Comparison of ENCODE assay signal across 15 cellular contexts in genomic region chr1:54768093-54768492, GRCh38. TPM values are rescaled to one million over a fixed set of nuclear protein-coding genes. Genes with fewer than 3 reads are reported as not detected.
A peak's percentile ranks its signal among the peaks of the same experiment; 100 is the strongest.
DNase-seq lines count a peak whose midpoint lies in the region; ATAC-seq and TF ChIP-seq lines count a peak whose summit lies in the region.
"Had no signal": no experiment of that assay in that cellular context is flagged by ENCODE, and none has a peak within 500 bp of the region (broad histone marks: within the 10 kb centered on the region; RNA-seq: fewer than 3 reads in every experiment).

No MANE protein-coding gene starts in this region.

- H3K4me1 ChIP-seq in A673 (ENCODE audit: insufficient read depth, low read length, poor library complexity, severe bottlenecking) (peaks cover 12% of the 10 kb centered on the region), OCI-LY3 (ENCODE audit: low read length) (peaks cover 20% of the 10 kb centered on the region)

- intact Hi-C loops in A673 (cut with micrococcal nuclease; ENCODE audit: unreplicated experiment), result no loop called here

- H3K27ac ChIP-seq in A673 (ENCODE audit: low read depth, low read length, poor library complexity, severe bottlenecking) (no peak overlapping the region), OCI-LY3 (ENCODE audit: low read length) (no peak overlapping the region)
- H3K27ac ChIP-seq: coronary artery, heart left ventricle, Peyer's patch, VCaP had no signal

- no peak overlapping the region for H3K9ac ChIP-seq in OCI-LY3 (ENCODE audit: low read length)

- POLR2A ChIA-PET in A673 (lab: Charles Lee; ENCODE audit: low non-redundant PET), result no interaction called here

- CTCF ChIA-PET in A673 (lab: Charles Lee), result no interaction called here

- H4K20me1 ChIP-seq in OCI-LY3 (ENCODE audit: insufficient read depth, low read length), result no peaks in the 10 kb centered on the region

- H2AFZ ChIP-seq in OCI-LY3 (ENCODE audit: low read depth, low read length), result no peak overlapping the region

- H3K27me3 ChIP-seq in A673 (replicated peaks; ENCODE audit: insufficient read depth, low read depth, low read length, poor library complexity), result no peaks in the 10 kb centered on the region
- no peaks in the 10 kb centered on the region for H3K27me3 ChIP-seq in OCI-LY3 (ENCODE audit: low read depth, low read length)
- H3K27me3 ChIP-seq: heart left ventricle, Peyer's patch had no signal

- ATAC-seq in HG02798 (IDR thresholded peaks at IDR 0.05; ENCODE audit: poor library complexity, unreplicated experiment), result no peak
- ATAC-seq: heart left ventricle had no signal

- peaks cover 10% of the 10 kb centered on the region for H3K79me2 ChIP-seq in OCI-LY3 (ENCODE audit: low read length)

- H3K4me2 ChIP-seq in OCI-LY3 (ENCODE audit: low read length), result no peak overlapping the region

- H3K36me3 ChIP-seq in A673 (ENCODE audit: insufficient read depth, low read length, poor library complexity, severe bottlenecking) (no peaks in the 10 kb centered on the region), OCI-LY3 (replicated peaks; ENCODE audit: low read depth, low read length) (no peaks in the 10 kb centered on the region)
- H3K36me3 ChIP-seq: heart left ventricle, Peyer's patch had no signal

- no TSS peak for BruUV-seq in A673 (replicated peaks; lab: Mats Ljungman, UMichigan)

- H3K9me3 ChIP-seq in A673 (ENCODE audit: low read depth, low read length, poor library complexity, severe bottlenecking) (no peaks in the 10 kb centered on the region), OCI-LY3 (ENCODE audit: insufficient read depth, low read length) (no peaks in the 10 kb centered on the region)
- H3K9me3 ChIP-seq: heart left ventricle, Peyer's patch had no signal

- TF ChIP-seq CTCF in A673 (conservative IDR thresholded peaks at IDR 0.05; ENCODE audit: low read depth, low read length) (peak; percentile 44), OCI-LY3 (IDR thresholded peaks at IDR 0.05; ENCODE audit: low read depth, low read length) (peak; percentile 17; the same call in 1 of the 2 replicates), fibroblast of pulmonary artery (IDR thresholded peaks at IDR 0.05; ENCODE audit: low read length, missing control alignments) (no peak)

- no peak overlapping the region for H3K4me3 ChIP-seq in A673 (ENCODE audit: low read depth, low read length, poor library complexity, severe bottlenecking)
- no peak overlapping the region for H3K4me3 ChIP-seq in OCI-LY3 (ENCODE audit: low read length)
- H3K4me3 ChIP-seq in fibroblast of pulmonary artery (replicated peaks; ENCODE audit: low read depth, low read length), result no peak overlapping the region
- H3K4me3 ChIP-seq: coronary artery, heart left ventricle, Peyer's patch had no signal

- peak; percentile 55 for DNase-seq in A673 (ENCODE audit: low spot score)
- peak; percentile 23 for DNase-seq in ELR (ENCODE audit: low read depth)
- DNase-seq in fibroblast of pulmonary artery (ENCODE audit: low read depth), result peak; percentile 12
- DNase-seq in NCI-H2081 (lab: John Stamatoyannopoulos, UW), result no peak
- no peak for DNase-seq in islet precursor cell
- no peak for DNase-seq in AG20443 (ENCODE audit: low spot score)
- DNase-seq: CD8-positive, alpha-beta memory T cell; heart left ventricle; Peyer's patch; stimulated activated CD8-positive, alpha-beta memory T cell treated with anti-CD3 and anti-CD28 coated beads, Interleukin-4, amount 100 ng/mL, for 48 hours had no signal

RNA-seq across cellular contexts. Expression of gene PARS2, which starts 3.8 kb away (rescaled TPM):
- total RNA-seq in A673 (2021), result 6.9 and 7.0 TPM in 2 replicates

RNA-seq across cellular contexts. Expression of gene TTC22, which starts 33.0 kb away (rescaled TPM):
- total RNA-seq in A673 (2021), result not detected in 2 replicates
- total RNA-seq: skeletal muscle tissue had no signal

RNA-seq across cellular contexts. Expression of gene TTC4, which starts 52.4 kb away (rescaled TPM):
- total RNA-seq in A673 (2021), result 25.5 and 26.1 TPM in 2 replicates

Comparison
In these comparisons a context has a peak if more than half of its experiments do, and no peak if none do; other contexts are left out.
1. DNase-seq: peak in A673 (single experiment), ELR (single experiment) and fibroblast of pulmonary artery (single experiment); none in NCI-H2081 (0 of 2), islet precursor cell (single experiment) and AG20443 (single experiment).